Comparison of ENCODE assay signal across 17 cellular contexts in genomic region chr1:63902844-63903589, GRCh38.
DNase-seq lines count a peak whose midpoint lies in the region; ATAC-seq and FAIRE-seq lines count a peak whose summit lies in the region.
"Had no signal": no experiment of that assay in that cellular context is flagged by ENCODE, and none has a peak within 500 bp of the region (broad histone marks: within the 10 kb centered on the region; RNA-seq: fewer than 3 reads in every experiment).

No MANE protein-coding gene starts in this region.

- H3K27me3 ChIP-seq in effector memory CD4-positive, alpha-beta T cell (replicated peaks; ENCODE audit: control insufficient read depth, insufficient read depth, low read length, poor library complexity, severe bottlenecking) = no peaks in the 10 kb centered on the region
- H3K27me3 ChIP-seq: gastroesophageal sphincter, upper lobe of left lung had no signal

- H3K4me1 ChIP-seq in effector memory CD4-positive, alpha-beta T cell (ENCODE audit: control insufficient read depth, insufficient read depth, low read length, poor library complexity, severe bottlenecking) = no peaks in the 10 kb centered on the region

- no peak for DNase-seq in left cardiac atrium
- no peak for DNase-seq in cardiac septum (ENCODE audit: low spot score)
- peak; percentile 4 for DNase-seq in SK-MEL-5 (ENCODE audit: low read depth, low spot score)
- peak; percentile 18 for DNase-seq in fibroblast of peridontal ligament (ENCODE audit: extremely low read depth)
- DNase-seq in urothelium cell line (ENCODE audit: low spot score) = no peak
- no peak for DNase-seq in effector memory CD4-positive, alpha-beta T cell
- no peak for DNase-seq in NCI-H2107 treated with DMSO at 0.1 percent for 48 hours (lab: John Stamatoyannopoulos, UW; ENCODE audit: unreplicated experiment)
- DNase-seq: activated CD4-positive, CD25-positive, alpha-beta regulatory T cell treated with anti-CD3 and anti-CD28 coated beads, Interleukin-2, amount 50 U/mL, for 72 hours; DMS79 treated with DMSO at 0.1 percent for 48 hours; NCI-H146; NK-92 treated with Interleukin-12 subunit alpha and Interleukin-12 subunit beta, amount 100 ng/mL, for 24 hours; psoas muscle; stimulated activated CD4-positive, alpha-beta T cell treated with anti-CD3 and anti-CD28 coated beads, Interleukin-2, amount 100 ng/mL, for 24 hours; upper lobe of left lung had no signal

- in situ Hi-C loops in SK-MEL-5 (cut with HindIII; ENCODE audit: low pct_unique_long_range_greater_than_20kb, low sequenced_read_pairs) = no loop called here

- peak; percentile 48 for FAIRE-seq in urothelium cell line (lab: Jason Lieb, UNC)

- no peaks in the 10 kb centered on the region for H3K36me3 ChIP-seq in effector memory CD4-positive, alpha-beta T cell (ENCODE audit: control insufficient read depth, insufficient read depth, low read length)
- H3K36me3 ChIP-seq: gastroesophageal sphincter, upper lobe of left lung had no signal

- H3K27ac ChIP-seq in effector memory CD4-positive, alpha-beta T cell (ENCODE audit: insufficient read depth, low read length, poor library complexity, severe bottlenecking) = no peak overlapping the region
- H3K27ac ChIP-seq: gastroesophageal sphincter, KMS-11, psoas muscle, upper lobe of left lung had no signal

- ATAC-seq in left cardiac atrium (peak; percentile 72 to 82), HG02610 (IDR thresholded peaks at IDR 0.05; ENCODE audit: unreplicated experiment) (no peak)
- ATAC-seq: gastroesophageal sphincter had no signal

- H3K4me3 ChIP-seq in effector memory CD4-positive, alpha-beta T cell (ENCODE audit: insufficient read depth, low read depth, low read length, poor library complexity, severe bottlenecking) = no peak overlapping the region
- H3K4me3 ChIP-seq: gastroesophageal sphincter, psoas muscle, upper lobe of left lung had no signal

- intact Hi-C loops in left cardiac atrium (cut with DNase I) (no loop called here), cardiac septum (cut with DNase I) (no loop called here)

- H3K9me3 ChIP-seq in effector memory CD4-positive, alpha-beta T cell (ENCODE audit: control insufficient read depth, low read length) = no peaks in the 10 kb centered on the region
- H3K9me3 ChIP-seq: gastroesophageal sphincter, psoas muscle, upper lobe of left lung had no signal

Comparison
In these comparisons a context has a peak if more than half of its experiments do, and no peak if none do; other contexts are left out.
1. DNase-seq: peak in SK-MEL-5 (single experiment) and fibroblast of peridontal ligament (single experiment); none in left cardiac atrium (single experiment), cardiac septum (single experiment), urothelium cell line (single experiment), effector memory CD4-positive, alpha-beta T cell (0 of 3) and NCI-H2107 treated with DMSO at 0.1 percent for 48 hours (single experiment).